In genomic region chr17:60613325-60613724, GRCh38 we compare ENCODE assay signal across 1 cellular context.
TF ChIP-seq lines count a peak whose summit lies in the region.

No MANE protein-coding gene starts in this region.

TF ChIP-seq in K562, 482 proteins besides CTCF, POLR2A, EP300 and RAD21 (continued from another document):
- no peak for TF ChIP-seq PHB (CRISPR knock-in tag; IDR thresholded peaks at IDR 0.05)
- TF ChIP-seq ZBTB11 (CRISPR knock-in tag; IDR thresholded peaks at IDR 0.05): peak in 1 of 3 experiments; percentile 94; a peak in 2 of 6 replicates
- no peak for TF ChIP-seq ZNF311 (CRISPR knock-in tag; IDR thresholded peaks at IDR 0.05)
- no peak for TF ChIP-seq DIDO1 (tag; IDR thresholded peaks at IDR 0.05; ENCODE audit: low read depth)
- no peak for TF ChIP-seq NFIX (CRISPR knock-in tag; IDR thresholded peaks at IDR 0.05; ENCODE audit: low read depth)
- TF ChIP-seq, protein P1, sequence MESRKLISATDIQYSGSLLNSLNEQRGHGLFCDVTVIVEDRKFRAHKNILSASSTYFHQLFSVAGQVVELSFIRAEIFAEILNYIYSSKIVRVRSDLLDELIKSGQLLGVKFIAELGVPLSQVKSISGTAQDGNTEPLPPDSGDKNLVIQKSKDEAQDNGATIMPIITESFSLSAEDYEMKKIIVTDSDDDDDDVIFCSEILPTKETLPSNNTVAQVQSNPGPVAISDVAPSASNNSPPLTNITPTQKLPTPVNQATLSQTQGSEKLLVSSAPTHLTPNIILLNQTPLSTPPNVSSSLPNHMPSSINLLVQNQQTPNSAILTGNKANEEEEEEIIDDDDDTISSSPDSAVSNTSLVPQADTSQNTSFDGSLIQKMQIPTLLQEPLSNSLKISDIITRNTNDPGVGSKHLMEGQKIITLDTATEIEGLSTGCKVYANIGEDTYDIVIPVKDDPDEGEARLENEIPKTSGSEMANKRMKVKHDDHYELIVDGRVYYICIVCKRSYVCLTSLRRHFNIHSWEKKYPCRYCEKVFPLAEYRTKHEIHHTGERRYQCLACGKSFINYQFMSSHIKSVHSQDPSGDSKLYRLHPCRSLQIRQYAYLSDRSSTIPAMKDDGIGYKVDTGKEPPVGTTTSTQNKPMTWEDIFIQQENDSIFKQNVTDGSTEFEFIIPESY (CRISPR knock-in tag; IDR thresholded peaks at IDR 0.05): peak; percentile 60; the same call in 1 of the 2 replicates
- no peak for TF ChIP-seq HDGF (IDR thresholded peaks at IDR 0.05)
- TF ChIP-seq NFXL1 (CRISPR knock-in tag; IDR thresholded peaks at IDR 0.05): no peak
